In genomic region chr20:57709823-57710799, GRCh38 we compare ENCODE assay signal across 8 cellular contexts. TPM values are rescaled to one million over a fixed set of nuclear protein-coding genes. Genes with fewer than 3 reads are reported as not detected.
DNase-seq lines count a peak whose midpoint lies in the region; ATAC-seq and TF ChIP-seq lines count a peak whose summit lies in the region.

A gene with protein sequence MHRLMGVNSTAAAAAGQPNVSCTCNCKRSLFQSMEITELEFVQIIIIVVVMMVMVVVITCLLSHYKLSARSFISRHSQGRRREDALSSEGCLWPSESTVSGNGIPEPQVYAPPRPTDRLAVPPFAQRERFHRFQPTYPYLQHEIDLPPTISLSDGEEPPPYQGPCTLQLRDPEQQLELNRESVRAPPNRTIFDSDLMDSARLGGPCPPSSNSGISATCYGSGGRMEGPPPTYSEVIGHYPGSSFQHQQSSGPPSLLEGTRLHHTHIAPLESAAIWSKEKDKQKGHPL (minus strand): TSS chr20:57710015. CDS start chr20:57709582, 433 bp downstream.

- no peak for TF ChIP-seq CTCF in mesothelial cell of epicardium (IDR thresholded peaks at IDR 0.05; ENCODE audit: unreplicated experiment)

- peaks cover 36% of the 10 kb centered on the region for H3K4me1 Mint-ChIP-seq in mesothelial cell of epicardium

- no peaks in the 10 kb centered on the region for H3K9me3 Mint-ChIP-seq in mesothelial cell of epicardium

- H3K27ac Mint-ChIP-seq in mesothelial cell of epicardium, result peak within 1 kb of the TSS; percentile 97

- H3K27me3 Mint-ChIP-seq in mesothelial cell of epicardium (ENCODE audit: low read depth), result no peaks in the 10 kb centered on the region

- peak within 1 kb of the TSS; percentile 97 for H3K4me3 Mint-ChIP-seq in mesothelial cell of epicardium

- peak; percentile 94 for DNase-seq in Ammon's horn (ENCODE audit: low spot score)
- DNase-seq in NCI-H82 treated with DMSO at 0.1 percent for 48 hours (lab: John Stamatoyannopoulos, UW; ENCODE audit: unreplicated experiment), result peak; percentile 84
- peak; percentile 88 for DNase-seq in activated T-cell treated with anti-CD3 and anti-CD28 coated beads for 24 hours (ENCODE audit: low read depth)
- DNase-seq in epidermal melanocyte (ENCODE audit: insufficient read length, low spot score), result peak; percentile 93
- peak; percentile 97 to 98 for DNase-seq in mesothelial cell of epicardium (ENCODE audit: low spot score in 2 of 2, unreplicated experiment in 2 of 2)
- DNase-seq in stimulated activated CD8-positive, alpha-beta memory T cell treated with anti-CD3 and anti-CD28 coated beads, Interleukin-15, amount 100 ng/mL, for 1 hour (ENCODE audit: low read depth), result peak; percentile 80

- peak; percentile 80 for ATAC-seq in GM19351 (IDR thresholded peaks at IDR 0.05; ENCODE audit: unreplicated experiment)
- ATAC-seq in HG03558 (IDR thresholded peaks at IDR 0.05; ENCODE audit: extremely low read depth, unreplicated experiment), result peak; percentile 68

- no peaks in the 10 kb centered on the region for H3K36me3 Mint-ChIP-seq in mesothelial cell of epicardium

RNA-seq across cellular contexts. Expression of the gene that starts here (rescaled TPM):
- 39.7 to 40.7 TPM (median 39.9 TPM) in 3 replicates for total RNA-seq in mesothelial cell of epicardium

Comparison
In these comparisons a context has a peak if more than half of its experiments do, and no peak if none do; other contexts are left out.
1. Peak in every context shown above with its lines: DNase-seq and ATAC-seq.